ENCODE assay signal across 9 cellular contexts in the genomic region with DNA sequence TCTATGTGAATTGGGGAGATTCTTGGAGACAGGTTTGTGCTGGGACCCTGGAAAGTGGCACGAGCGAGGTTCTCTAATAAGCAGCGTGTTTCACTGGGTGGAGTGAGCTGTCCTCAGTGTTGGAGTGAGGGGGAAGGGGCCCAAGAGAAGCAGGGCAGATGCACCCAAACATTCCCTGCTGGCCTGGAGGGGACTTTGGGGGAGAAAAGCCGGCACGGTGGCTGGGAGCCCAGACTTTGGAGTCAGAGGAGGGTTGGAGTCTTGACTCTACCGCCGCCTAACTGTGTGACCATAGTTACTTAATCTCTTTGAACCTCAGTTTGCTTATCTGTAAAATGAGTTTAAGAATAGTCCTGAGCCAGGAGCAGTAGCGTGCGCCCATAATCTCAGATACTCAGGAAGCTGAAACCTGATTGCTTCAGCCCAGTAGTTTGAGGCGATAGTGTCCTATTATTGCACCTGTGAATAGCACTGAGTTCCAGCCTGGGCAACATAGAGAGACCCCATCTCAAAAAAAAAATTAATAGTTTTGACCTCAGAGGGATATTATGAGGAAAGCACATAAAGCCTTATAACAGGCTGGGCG. TPM values are rescaled to one million over a fixed set of nuclear protein-coding genes. Genes with fewer than 3 reads are reported as not detected.
DNase-seq lines count a peak whose midpoint lies in the region; ATAC-seq and TF ChIP-seq lines count a peak whose summit lies in the region.
"Had no signal": no experiment of that assay in that cellular context is flagged by ENCODE, and none has a peak within 500 bp of the region (broad histone marks: within the 10 kb centered on the region; RNA-seq: fewer than 3 reads in every experiment).

No MANE protein-coding gene starts in this region.

- no peaks in the 10 kb centered on the region for H3K36me3 ChIP-seq in cardiac muscle cell
- no peaks in the 10 kb centered on the region for H3K36me3 ChIP-seq in osteoblast (ENCODE audit: insufficient read depth, low read length)
- H3K36me3 ChIP-seq in aorta (ENCODE audit: control insufficient read depth in 1 of 2, insufficient read depth in 2 of 2, low read length in 1 of 2): no peaks in the 10 kb centered on the region

- peaks cover 5% of the 10 kb centered on the region for H3K79me2 ChIP-seq in osteoblast (ENCODE audit: insufficient read depth, low read length)

- H3K27ac ChIP-seq in cardiac muscle cell (peak overlapping the region; percentile 87), osteoblast (ENCODE audit: low read depth, low read length) (no peak overlapping the region), aorta (ENCODE audit: low read depth in 1 of 2, low read length in 2 of 2) (no peak overlapping the region)

- H3K4me1 ChIP-seq in cardiac muscle cell (ENCODE audit: low read depth) (peaks cover 33% of the 10 kb centered on the region), osteoblast (ENCODE audit: insufficient read depth, low read length) (peaks cover 39% of the 10 kb centered on the region), aorta (ENCODE audit: control insufficient read depth in 1 of 2, insufficient read depth in 2 of 2, low read length in 2 of 2) (no peaks in the 10 kb centered on the region)

- no peaks in the 10 kb centered on the region for H4K20me1 ChIP-seq in osteoblast (ENCODE audit: insufficient read depth, low read length)

- H3K27me3 ChIP-seq in cardiac muscle cell (no peaks in the 10 kb centered on the region), osteoblast (ENCODE audit: insufficient read depth, low read length) (no peaks in the 10 kb centered on the region), aorta (ENCODE audit: control insufficient read depth in 1 of 2, insufficient read depth in 2 of 2, low read length in 1 of 2) (no peaks in the 10 kb centered on the region)

- intact Hi-C loops in cardiac septum (cut with DNase I) (loop anchor here (1.0 to 2.0 kb wide), 2 partner anchors 81 to 96 kb away; no protein-coding TSS in a partner anchor), aorta (cut with DNase I) (loop anchor here in 1 of 2 donors (10.0 kb wide), 2 partner anchors 84 to 96 kb away; partner anchors contain the start of genes ARFGAP2 and MYBPC3)

- ATAC-seq in aorta (ENCODE audit: low FRiP score) (peak; percentile 1), GM19351 (IDR thresholded peaks at IDR 0.05; ENCODE audit: unreplicated experiment) (no peak)

- DNase-seq in cardiac muscle cell (ENCODE audit: low read depth in 1 of 2, low spot score in 1 of 2) (peak in 1 of 2 donors; percentile 21), cardiac septum (ENCODE audit: low spot score) (no peak), fibroblast of pulmonary artery (ENCODE audit: low read depth) (no peak), osteoblast (ENCODE audit: insufficient read length, low spot score, missing footprints) (no peak), aorta (peak in 1 of 2 donors; percentile 57), NCI-H345 treated with DMSO at 0.1 percent for 48 hours (lab: John Stamatoyannopoulos, UW; ENCODE audit: unreplicated experiment) (no peak), hippocampal formation (lab: John Stamatoyannopoulos, UW) (no peak)
- DNase-seq: activated naive CD4-positive, alpha-beta T cell had no signal

- H3K4me3 ChIP-seq in cardiac muscle cell: no peak overlapping the region
- peak overlapping the region; percentile 57 for H3K4me3 ChIP-seq in fibroblast of pulmonary artery (replicated peaks; ENCODE audit: low read depth, low read length)
- peak overlapping the region; percentile 63 for H3K4me3 ChIP-seq in osteoblast (ENCODE audit: insufficient read depth, low read length)
- peak overlapping the region in 1 of 2 donors; percentile 5 for H3K4me3 ChIP-seq in aorta (ENCODE audit: low read length in 2 of 2)

- no peak for TF ChIP-seq CTCF in cardiac muscle cell (IDR thresholded peaks at IDR 0.05; ENCODE audit: low read depth, low read length)
- no peak for TF ChIP-seq CTCF in fibroblast of pulmonary artery (IDR thresholded peaks at IDR 0.05; ENCODE audit: low read length, missing control alignments)
- TF ChIP-seq CTCF in osteoblast (IDR thresholded peaks at IDR 0.05; ENCODE audit: extremely low read depth, low read depth, low read length): no peak

- no peaks in the 10 kb centered on the region for H3K9me3 ChIP-seq in cardiac muscle cell (ENCODE audit: low read depth)
- no peaks in the 10 kb centered on the region for H3K9me3 ChIP-seq in osteoblast (ENCODE audit: low read depth, low read length)
- H3K9me3 ChIP-seq in aorta (ENCODE audit: control insufficient read depth, low read length): no peaks in the 10 kb centered on the region

- H2AFZ ChIP-seq in osteoblast (ENCODE audit: low read length): no peak overlapping the region

- peak overlapping the region; percentile 66 for H3K4me2 ChIP-seq in osteoblast (ENCODE audit: insufficient read depth, low read length)

- 23% methylated on average over 11 of the region's 11 CpGs for WGBS in aorta, 2 donors

RNA-seq across cellular contexts. Expression of gene NR1H3, which starts 0.6 kb away (rescaled TPM):
- total RNA-seq in cardiac muscle cell (21.4 and 31.6 TPM in 2 replicates), cardiac septum (7.1 TPM), osteoblast (18.5 and 18.6 TPM in 2 replicates), aorta (10 to 100 TPM; 14.9 to 46.2 TPM)
- polyA plus RNA-seq in cardiac muscle cell (16.2 and 30.6 TPM in 2 replicates), aorta (100 to 1,000 TPM in 1 of 2 donors, 10 to 100 TPM in 1; 51.8 to 123 TPM)

RNA-seq across cellular contexts. Expression of gene ACP2, which starts 9.8 kb away (rescaled TPM):
- total RNA-seq in cardiac muscle cell (87.7 and 94.0 TPM in 2 replicates), cardiac septum (17.3 TPM), osteoblast (32.1 and 32.2 TPM in 2 replicates), aorta (10 to 100 TPM; 20.6 to 27.8 TPM)
- polyA plus RNA-seq in cardiac muscle cell (67.1 and 67.5 TPM in 2 replicates), aorta (10 to 100 TPM; 18.0 to 19.9 TPM)

RNA-seq across cellular contexts. Expression of gene MADD, which starts 11.5 kb away (rescaled TPM):
- 62.5 and 103 TPM in 2 replicates for total RNA-seq in cardiac muscle cell
- polyA plus RNA-seq in cardiac muscle cell: 58.8 and 70.2 TPM in 2 replicates
- 33.1 TPM for total RNA-seq in cardiac septum
- total RNA-seq in osteoblast: 21.7 and 23.3 TPM in 2 replicates
- total RNA-seq in aorta: 10 to 100 TPM; 34.9 to 58.0 TPM
- polyA plus RNA-seq in aorta: 10 to 100 TPM; 13.8 to 28.9 TPM

RNA-seq across cellular contexts. Expression of gene DDB2, which starts 43.6 kb away (rescaled TPM):
- total RNA-seq in cardiac muscle cell (45.1 and 79.4 TPM in 2 replicates), cardiac septum (13.9 TPM), osteoblast (52.5 and 66.6 TPM in 2 replicates), aorta (10 to 100 TPM; 54.8 to 60.6 TPM)
- polyA plus RNA-seq in cardiac muscle cell (40.5 and 65.2 TPM in 2 replicates), aorta (100 to 1,000 TPM in 1 of 2 donors, 10 to 100 TPM in 1; 32.9 to 117 TPM)
